In genomic region chr19:35224681-35225604, GRCh38 we compare ENCODE assay signal across 13 cellular contexts. TPM values are rescaled to one million over a fixed set of nuclear protein-coding genes. Genes with fewer than 3 reads are reported as not detected.
A peak's percentile ranks its signal among the peaks of the same experiment; 100 is the strongest.
DNase-seq lines count a peak whose midpoint lies in the region; ATAC-seq, FAIRE-seq and TF ChIP-seq lines count a peak whose summit lies in the region.
"Had no signal": no experiment of that assay in that cellular context is flagged by ENCODE, and none has a peak within 500 bp of the region (broad histone marks: within the 10 kb centered on the region; RNA-seq: fewer than 3 reads in every experiment).

No MANE protein-coding gene starts in this region.

- no peaks in the 10 kb centered on the region for H3K9me1 ChIP-seq in K562 (ENCODE audit: control insufficient read depth, insufficient read depth, low read length)

- peaks cover 28 to 32% of the 10 kb centered on the region in 2 experiments for H3K4me1 ChIP-seq in K562 (replicated peaks in 1 of 2; ENCODE audit: control insufficient read depth in 2 of 2, insufficient read depth in 2 of 2, low read length in 2 of 2)
- H3K4me1 ChIP-seq: SJCRH30 had no signal

- peak overlapping the region; percentile 59 for H3K4me2 ChIP-seq in K562 (ENCODE audit: insufficient read depth, low read length)

- ATAC-seq in K562 (peak; percentile 96), memory B cell (ENCODE audit: low read depth) (peak; percentile 93), HG02852 (IDR thresholded peaks at IDR 0.05; ENCODE audit: unreplicated experiment) (no peak)

- no peaks in the 10 kb centered on the region for H3K9me3 Mint-ChIP-seq in memory B cell
- H3K9me3 Mint-ChIP-seq: CD4-positive, alpha-beta T cell had no signal

- peaks cover 8% of the 10 kb centered on the region for H3K4me1 Mint-ChIP-seq in memory B cell

- H3K4me3 ChIP-seq in K562, result no peak overlapping the region
- H3K4me3 ChIP-seq: heart right ventricle, SJCRH30 had no signal

- no peaks in the 10 kb centered on the region for H3K79me2 ChIP-seq in K562 (ENCODE audit: control insufficient read depth, insufficient read depth, low read length)

- TF ChIP-seq EP300 in K562 (IDR thresholded peaks at IDR 0.05; ENCODE audit: low read length), result no peak

- no peak for TF ChIP-seq RAD21 in K562 (CRISPR knock-in tag; conservative IDR thresholded peaks at IDR 0.05 in 1 of 2, IDR thresholded peaks at IDR 0.05 in 1 of 2)

- H3K4me3 Mint-ChIP-seq in memory B cell, result peak overlapping the region; percentile 44
- H3K4me3 Mint-ChIP-seq: CD4-positive, alpha-beta T cell had no signal

- H2AFZ ChIP-seq in K562 (ENCODE audit: low read depth, low read length), result peak overlapping the region; percentile 90

- peak; percentile 10; the same call in 1 of the 2 replicates for TF ChIP-seq CTCF in 22Rv1 (IDR thresholded peaks at IDR 0.05)
- no peak for TF ChIP-seq CTCF in GM13976 (IDR thresholded peaks at IDR 0.05; ENCODE audit: borderline replicate concordance, control extremely low read depth, extremely low read depth, insufficient read depth, missing control alignments)
- no peak for TF ChIP-seq CTCF in K562 (IDR thresholded peaks at IDR 0.05 in 2 of 3, conservative IDR thresholded peaks at IDR 0.05 in 1 of 3; ENCODE audit: insufficient read depth in 2 of 3, low read depth in 1 of 3, low read length in 3 of 3)

- H3K9me3 ChIP-seq in K562 (replicated peaks; ENCODE audit: control insufficient read depth, insufficient read depth, low read depth, low read length), result peaks cover 17% of the 10 kb centered on the region
- H3K9me3 ChIP-seq: SJCRH30 had no signal

- H3K27me3 ChIP-seq in K562 (ENCODE audit: control insufficient read depth in 2 of 2, insufficient read depth in 2 of 2, low read length in 2 of 2), result no peaks in the 10 kb centered on the region
- H3K27me3 ChIP-seq: heart right ventricle had no signal

- WGBS in K562 (ENCODE audit: insufficient coverage, low coverage, missing lambda C conversion rate), result 47% methylated on average over 35 of the region's 41 CpGs

- CTCF ChIA-PET in K562 (lab: Yijun Ruan, JAX; ENCODE audit: low intra/inter-chr PET ratio), result no interaction called here

- H3K27ac Mint-ChIP-seq in memory B cell, result peak overlapping the region; percentile 45
- H3K27ac Mint-ChIP-seq: CD4-positive, alpha-beta T cell had no signal

- no peaks in the 10 kb centered on the region for H3K36me3 Mint-ChIP-seq in memory B cell

- FAIRE-seq in K562 (lab: Jason Lieb, UNC), result peak; percentile 73
- FAIRE-seq in GM19239 (lab: Jason Lieb, UNC), result no peak

- no peaks in the 10 kb centered on the region for H4K20me1 ChIP-seq in K562 (replicated peaks; ENCODE audit: control insufficient read depth, insufficient read depth, low read length)

- H3K9ac ChIP-seq in K562 (ENCODE audit: insufficient read depth in 1 of 2, low read depth in 2 of 2, low read length in 2 of 2), result peak overlapping the region; percentile 2 to 87; a peak in 2 of 4 replicates

- in situ Hi-C loops in GM13976 (cut with MboI; ENCODE audit: low sequenced_read_pairs, unreplicated experiment), result no loop called here
- in situ Hi-C loops in K562 (cut with MboI), result no loop called here

- intact Hi-C loops in K562 (cut with micrococcal nuclease), result no loop called here

- no peak for TF ChIP-seq POLR2A in K562 (conservative IDR thresholded peaks at IDR 0.05)

- POLR2A ChIA-PET in K562 (lab: Yijun Ruan, JAX), result interaction anchor here (0.6 to 1.3 kb wide), 7 partner anchors 9 to 87 kb away, joined by 3 to 5 read pairs (median 4); partner anchors contain the start of gene FXYD1

- H3K36me3 ChIP-seq in K562 (ENCODE audit: control insufficient read depth, insufficient read depth, low read length), result no peaks in the 10 kb centered on the region
- H3K36me3 ChIP-seq: heart right ventricle, SJCRH30 had no signal

- no peaks in the 10 kb centered on the region for H3K27me3 Mint-ChIP-seq in memory B cell
- H3K27me3 Mint-ChIP-seq: CD4-positive, alpha-beta T cell had no signal

- H3K27ac ChIP-seq in 22Rv1, result no peak overlapping the region
- peak overlapping the region; percentile 48 for H3K27ac ChIP-seq in K562 (ENCODE audit: extremely low read depth, low read depth, low read length)
- H3K27ac ChIP-seq: SJCRH30 had no signal

- DNase-seq in GM13976 (ENCODE audit: low spot score) (peak; percentile 26), K562 (ENCODE audit: extremely low read depth in 1 of 4, low spot score in 3 of 4) (peak; percentile 91 to 95 (median 94)), memory B cell (ENCODE audit: low spot score in 2 of 2) (no peak), GM19239 (ENCODE audit: insufficient read length, low spot score) (no peak), midbrain (lab: John Stamatoyannopoulos, UW) (no peak), cerebellar nuclear complex (lab: John Stamatoyannopoulos, UW) (no peak)
- DNase-seq: CD4-positive, alpha-beta T cell; effector memory CD4-positive, alpha-beta T cell; heart right ventricle; NCI-H446 treated with DMSO at 0.1 percent for 48 hours; SJCRH30 had no signal

- BruUV-seq in K562 (replicated peaks; lab: Mats Ljungman, UMichigan), result no TSS peak

RNA-seq across cellular contexts. Expression of gene FAM187B, which starts 3.6 kb away (rescaled TPM):
- total RNA-seq in K562 (2011; cell fraction: chromatin; rRNA removed; ENCODE audit: low replicate concordance), result 0.25 TPM in 1 of 2 replicates, not detected in the other
- total RNA-seq in K562 (2011; cell fraction: nucleolus; rRNA removed), result not detected in 2 replicates
- not detected in 2 replicates for total RNA-seq in K562 (2011; cell fraction: nucleoplasm; rRNA removed)
- total RNA-seq in K562 (2014; rRNA removed), result 0.09 TPM in 1 of 2 replicates, not detected in the other
- not detected in 2 replicates for total RNA-seq in K562 (2014; rRNA removed; fragmentation: Illumina TruSeq; extraction: Trizol)
- total RNA-seq in K562 (2015; rRNA removed; fragmentation: Illumina TruSeq; extraction: Trizol), result not detected in 2 replicates
- not detected in 2 replicates for total RNA-seq in K562 (2021)
- polyA plus RNA-seq in K562 (2011; rRNA removed), result not detected in 2 replicates
- polyA plus RNA-seq in K562 (2011; cell fraction: cytosol; rRNA removed), result 0.07 TPM in 1 of 2 replicates, not detected in the other
- 0.10 TPM in 1 of 2 replicates, not detected in the other for polyA plus RNA-seq in K562 (2011; cell fraction: nucleus; rRNA removed)
- polyA plus RNA-seq in K562 (2012), result not detected in 2 replicates
- polyA plus RNA-seq in K562 (2014; fragmentation: Illumina TruSeq; extraction: Trizol), result not detected in 2 replicates
- polyA plus RNA-seq in K562 (2014; fragmentation: Nextera tagmentation; extraction: Ambion mirVana), result under 1 TPM in 1 of 2 experiments, not detected in 1; 0.04 TPM
- polyA plus RNA-seq in K562 (2014; rRNA removed), result not detected in 2 replicates
- not detected in 2 replicates for polyA minus RNA-seq in K562 (2011; rRNA and poly(A)+ RNA removed)
- polyA minus RNA-seq in K562 (2011; cell fraction: cytosol; rRNA and poly(A)+ RNA removed), result not detected in 2 replicates
- polyA minus RNA-seq in K562 (2011; cell fraction: nucleus; rRNA and poly(A)+ RNA removed), result not detected in 2 replicates
- total RNA-seq: CD4-positive, alpha-beta T cell; SJCRH30 had no signal
- polyA plus RNA-seq: heart right ventricle had no signal

RNA-seq across cellular contexts. Expression of gene LSR, which starts 23.9 kb away (rescaled TPM):
- 30.2 and 123 TPM in 2 replicates for total RNA-seq in K562 (2011; cell fraction: chromatin; rRNA removed; ENCODE audit: low replicate concordance)
- 223 and 260 TPM in 2 replicates for total RNA-seq in K562 (2011; cell fraction: nucleolus; rRNA removed)
- total RNA-seq in K562 (2011; cell fraction: nucleoplasm; rRNA removed), result 130 and 145 TPM in 2 replicates
- total RNA-seq in K562 (2014; rRNA removed), result 65.1 and 111 TPM in 2 replicates
- total RNA-seq in K562 (2014; rRNA removed; fragmentation: Illumina TruSeq; extraction: Trizol), result 10.1 and 11.3 TPM in 2 replicates
- total RNA-seq in K562 (2015; rRNA removed; fragmentation: Illumina TruSeq; extraction: Trizol), result 29.4 and 32.3 TPM in 2 replicates
- total RNA-seq in K562 (2021), result 83.3 and 87.9 TPM in 2 replicates
- polyA plus RNA-seq in K562 (2011; rRNA removed), result 19.6 and 42.8 TPM in 2 replicates
- polyA plus RNA-seq in K562 (2011; cell fraction: cytosol; rRNA removed), result 24.5 and 85.7 TPM in 2 replicates
- 44.0 and 102 TPM in 2 replicates for polyA plus RNA-seq in K562 (2011; cell fraction: nucleus; rRNA removed)
- 77.8 and 93.6 TPM in 2 replicates for polyA plus RNA-seq in K562 (2012)
- 28.0 and 61.6 TPM in 2 replicates for polyA plus RNA-seq in K562 (2014; fragmentation: Illumina TruSeq; extraction: Trizol)
- under 1 TPM; 0.44 to 0.66 TPM for polyA plus RNA-seq in K562 (2014; fragmentation: Nextera tagmentation; extraction: Ambion mirVana)
- 39.4 and 47.4 TPM in 2 replicates for polyA plus RNA-seq in K562 (2014; rRNA removed)
- 9.4 and 16.2 TPM in 2 replicates for polyA minus RNA-seq in K562 (2011; rRNA and poly(A)+ RNA removed)
- polyA minus RNA-seq in K562 (2011; cell fraction: cytosol; rRNA and poly(A)+ RNA removed), result 87.6 and 93.3 TPM in 2 replicates
- 61.4 and 69.4 TPM in 2 replicates for polyA minus RNA-seq in K562 (2011; cell fraction: nucleus; rRNA and poly(A)+ RNA removed)

RNA-seq across cellular contexts. Expression of gene USF2, which starts 43.8 kb away (rescaled TPM):
- 42.6 and 101 TPM in 2 replicates for total RNA-seq in K562 (2011; cell fraction: chromatin; rRNA removed; ENCODE audit: low replicate concordance)
- total RNA-seq in K562 (2011; cell fraction: nucleolus; rRNA removed), result 81.1 and 82.5 TPM in 2 replicates
- total RNA-seq in K562 (2011; cell fraction: nucleoplasm; rRNA removed), result 54.4 and 62.0 TPM in 2 replicates
- total RNA-seq in K562 (2014; rRNA removed) (79.6 and 92.0 TPM in 2 replicates), K562 (2014; rRNA removed; fragmentation: Illumina TruSeq; extraction: Trizol) (27.8 and 31.1 TPM in 2 replicates), K562 (2015; rRNA removed; fragmentation: Illumina TruSeq; extraction: Trizol) (41.3 and 44.8 TPM in 2 replicates), K562 (2021) (79.6 and 85.1 TPM in 2 replicates)
- polyA plus RNA-seq in K562 (2011; rRNA removed) (62.5 and 69.2 TPM in 2 replicates), K562 (2014; fragmentation: Illumina TruSeq; extraction: Trizol) (57.2 and 58.4 TPM in 2 replicates), K562 (2014; fragmentation: Nextera tagmentation; extraction: Ambion mirVana) (under 1 TPM; 0.27 to 0.34 TPM), K562 (2014; rRNA removed) (78.0 and 93.7 TPM in 2 replicates)
- 53.9 and 98.4 TPM in 2 replicates for polyA plus RNA-seq in K562 (2011; cell fraction: cytosol; rRNA removed)
- polyA plus RNA-seq in K562 (2011; cell fraction: nucleus; rRNA removed), result 102 and 108 TPM in 2 replicates
- polyA plus RNA-seq in K562 (2012), result 81.4 and 98.5 TPM in 2 replicates
- polyA minus RNA-seq in K562 (2011; rRNA and poly(A)+ RNA removed), result 31.5 and 39.4 TPM in 2 replicates
- polyA minus RNA-seq in K562 (2011; cell fraction: cytosol; rRNA and poly(A)+ RNA removed), result 28.5 and 53.2 TPM in 2 replicates
- 21.7 and 31.3 TPM in 2 replicates for polyA minus RNA-seq in K562 (2011; cell fraction: nucleus; rRNA and poly(A)+ RNA removed)

RNA-seq across cellular contexts. Expression of gene HAMP, which starts 57.4 kb away (rescaled TPM):
- total RNA-seq in K562 (2011; cell fraction: chromatin; rRNA removed; ENCODE audit: low replicate concordance), result 0.25 and 1.3 TPM in 2 replicates
- total RNA-seq in K562 (2011; cell fraction: nucleolus; rRNA removed), result 1.5 and 2.1 TPM in 2 replicates
- 0.84 and 1.9 TPM in 2 replicates for total RNA-seq in K562 (2011; cell fraction: nucleoplasm; rRNA removed)
- total RNA-seq in K562 (2014; rRNA removed) (not detected in 2 replicates), K562 (2014; rRNA removed; fragmentation: Illumina TruSeq; extraction: Trizol) (0.29 TPM in 1 of 2 replicates, not detected in the other), K562 (2015; rRNA removed; fragmentation: Illumina TruSeq; extraction: Trizol) (0.57 TPM in 1 of 2 replicates, not detected in the other), K562 (2021) (0.29 TPM in 2 replicates)
- polyA plus RNA-seq in K562 (2011; rRNA removed) (0.26 and 0.39 TPM in 2 replicates), K562 (2014; fragmentation: Illumina TruSeq; extraction: Trizol) (0.64 and 1.1 TPM in 2 replicates), K562 (2014; fragmentation: Nextera tagmentation; extraction: Ambion mirVana) (1 to 10 TPM in 1 of 2 experiments, under 1 TPM in 1; 0.65 to 1.0 TPM), K562 (2014; rRNA removed) (0.05 and 0.76 TPM in 2 replicates)
- 0.74 and 3.9 TPM in 2 replicates for polyA plus RNA-seq in K562 (2011; cell fraction: cytosol; rRNA removed)
- polyA plus RNA-seq in K562 (2011; cell fraction: nucleus; rRNA removed), result 0.24 and 0.74 TPM in 2 replicates
- polyA plus RNA-seq in K562 (2012), result 0.98 and 2.0 TPM in 2 replicates
- polyA minus RNA-seq in K562 (2011; rRNA and poly(A)+ RNA removed), result 0.11 TPM in 1 of 2 replicates, not detected in the other
- 1.6 TPM in 1 of 2 replicates, not detected in the other for polyA minus RNA-seq in K562 (2011; cell fraction: cytosol; rRNA and poly(A)+ RNA removed)
- polyA minus RNA-seq in K562 (2011; cell fraction: nucleus; rRNA and poly(A)+ RNA removed), result 0.11 and 0.67 TPM in 2 replicates

Comparison
In these comparisons a context has a peak if more than half of its experiments do, and no peak if none do; other contexts are left out.
1. DNase-seq: peak in GM13976 (single experiment) and K562 (4 of 4); none in memory B cell (0 of 2), GM19239 (single experiment), midbrain (single experiment) and cerebellar nuclear complex (0 of 2).